Comparison of ENCODE assay signal across 15 cellular contexts in the genomic region with DNA sequence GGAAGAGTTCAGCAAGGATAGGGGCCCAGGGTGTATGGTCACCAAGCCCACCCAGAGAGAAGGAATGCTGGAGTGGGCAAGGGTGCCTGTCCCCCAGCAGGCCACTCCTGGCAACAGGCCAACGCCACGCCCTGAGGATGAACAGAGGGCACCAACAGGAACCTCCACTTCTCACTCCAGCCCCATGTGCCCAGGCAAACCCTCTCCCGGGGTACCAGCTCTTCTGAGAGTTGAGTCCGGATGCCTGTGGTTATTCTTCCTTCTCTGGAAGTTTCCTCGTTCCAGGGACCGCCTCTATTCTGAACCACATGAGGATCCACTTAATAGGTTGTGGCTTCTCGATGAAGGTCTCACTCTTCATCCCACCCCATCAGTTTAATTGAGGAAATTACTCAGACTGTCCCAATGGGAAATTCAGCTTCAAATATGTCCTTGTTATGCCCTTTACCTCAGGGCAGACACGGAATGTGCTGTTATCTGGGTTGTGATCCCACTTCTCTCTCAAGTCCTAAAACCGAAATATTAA.
DNase-seq lines count a peak whose midpoint lies in the region; ATAC-seq and TF ChIP-seq lines count a peak whose summit lies in the region.
"Had no signal": no experiment of that assay in that cellular context is flagged by ENCODE, and none has a peak within 500 bp of the region (broad histone marks: within the 10 kb centered on the region; RNA-seq: fewer than 3 reads in every experiment).

No MANE protein-coding gene starts in this region.

- 61% methylated on average over 9 of the region's 9 CpGs for WGBS in right cardiac atrium

- intact Hi-C loops in right cardiac atrium (cut with DNase I): no loop called here
- intact Hi-C loops in dorsolateral prefrontal cortex (cut with DNase I): no loop called here

- peaks cover 12% of the 10 kb centered on the region for H3K36me3 Mint-ChIP-seq in activated CD8-positive, alpha-beta memory T cell treated with anti-CD3 and anti-CD28 coated beads, Interleukin-2, amount 10 ng/mL, durations not matched to agents 7 days and 5 days
- H3K36me3 Mint-ChIP-seq in activated CD8-positive, alpha-beta T cell treated with anti-CD3 and anti-CD28 coated beads, Interleukin-2, amount 10 ng/mL, durations not matched to agents 7 days and 5 days (ENCODE audit: low read depth): peaks cover 22% of the 10 kb centered on the region
- no peaks in the 10 kb centered on the region for H3K36me3 Mint-ChIP-seq in type B pancreatic cell

- H3K27ac Mint-ChIP-seq in activated CD8-positive, alpha-beta memory T cell treated with anti-CD3 and anti-CD28 coated beads, Interleukin-2, amount 10 ng/mL, durations not matched to agents 7 days and 5 days: peak overlapping the region; percentile 94
- H3K27ac Mint-ChIP-seq in activated CD8-positive, alpha-beta T cell treated with anti-CD3 and anti-CD28 coated beads, Interleukin-2, amount 10 ng/mL, durations not matched to agents 7 days and 5 days: peak overlapping the region; percentile 97
- H3K27ac Mint-ChIP-seq in type B pancreatic cell: peak overlapping the region; percentile 8

- no peak for DNase-seq in activated CD8-positive, alpha-beta memory T cell treated with anti-CD3 and anti-CD28 coated beads, Interleukin-2, amount 10 ng/mL, durations not matched to agents 7 days and 5 days
- DNase-seq in activated CD8-positive, alpha-beta memory T cell treated with anti-CD3 and anti-CD28 coated beads, Interleukin-2, amount 50 U/mL, for 48 hours: no peak
- DNase-seq in activated CD8-positive, alpha-beta T cell treated with anti-CD3 and anti-CD28 coated beads, Interleukin-2, amount 10 ng/mL, durations not matched to agents 7 days and 5 days: no peak
- peak in 2 of 3 donors; percentile 67 to 76 for DNase-seq in right cardiac atrium
- DNase-seq in type B pancreatic cell (ENCODE audit: extremely low spot score, unreplicated experiment): no peak
- DNase-seq in mesenteric fat pad (ENCODE audit: low spot score): no peak
- no peak for DNase-seq in NCI-H524 (lab: John Stamatoyannopoulos, UW)
- no peak for DNase-seq in dorsolateral prefrontal cortex
- DNase-seq: hippocampal formation; lower lobe of right lung; NCI-H2171 treated with DMSO at 0.1 percent for 48 hours; stimulated activated CD4-positive, alpha-beta T cell treated with anti-CD3 and anti-CD28 coated beads, Interleukin-12 subunit alpha, Interleukin-12 subunit beta, amount 100 ng/mL, for 4 hours had no signal

- H3K9me3 ChIP-seq in right cardiac atrium (ENCODE audit: control insufficient read depth, low read length): no peaks in the 10 kb centered on the region
- H3K9me3 ChIP-seq: lower lobe of right lung, MG63, thyroid gland had no signal

- CTCF ChIA-PET in activated CD8-positive, alpha-beta memory T cell treated with anti-CD3 and anti-CD28 coated beads, Interleukin-2, amount 10 ng/mL, durations not matched to agents 7 days and 5 days (lab: Charles Lee): interaction anchor here (1.2 to 3.2 kb wide), 3 partner anchors 29 to 73 kb away, joined by 4 to 10 read pairs (median 8); no protein-coding TSS in a partner anchor
- CTCF ChIA-PET in activated CD8-positive, alpha-beta T cell treated with anti-CD3 and anti-CD28 coated beads, Interleukin-2, amount 10 ng/mL, durations not matched to agents 7 days and 5 days (lab: Charles Lee): interaction anchor here (0.9 to 2.0 kb wide), 3 partner anchors 9 to 72 kb away, joined by 3 to 4 read pairs (median 4); no protein-coding TSS in a partner anchor

- POLR2A ChIA-PET in activated CD8-positive, alpha-beta T cell treated with anti-CD3 and anti-CD28 coated beads, Interleukin-2, amount 10 ng/mL, durations not matched to agents 7 days and 5 days (lab: Charles Lee): interaction anchor here (1.0 to 1.4 kb wide), 2 partner anchors 11 to 72 kb away, joined by 3 read pairs; no protein-coding TSS in a partner anchor

- H3K4me3 Mint-ChIP-seq in activated CD8-positive, alpha-beta memory T cell treated with anti-CD3 and anti-CD28 coated beads, Interleukin-2, amount 10 ng/mL, durations not matched to agents 7 days and 5 days: no peak overlapping the region
- peak overlapping the region; percentile 47 for H3K4me3 Mint-ChIP-seq in activated CD8-positive, alpha-beta T cell treated with anti-CD3 and anti-CD28 coated beads, Interleukin-2, amount 10 ng/mL, durations not matched to agents 7 days and 5 days
- no peak overlapping the region for H3K4me3 Mint-ChIP-seq in type B pancreatic cell

- no peak for ATAC-seq in activated CD8-positive, alpha-beta memory T cell treated with anti-CD3 and anti-CD28 coated beads, Interleukin-2, amount 10 ng/mL, durations not matched to agents 7 days and 5 days
- no peak for ATAC-seq in activated CD8-positive, alpha-beta T cell treated with anti-CD3 and anti-CD28 coated beads, Interleukin-2, amount 10 ng/mL, durations not matched to agents 7 days and 5 days
- ATAC-seq in right cardiac atrium: peak in 1 of 2 donors; percentile 7

- H3K4me1 Mint-ChIP-seq in activated CD8-positive, alpha-beta memory T cell treated with anti-CD3 and anti-CD28 coated beads, Interleukin-2, amount 10 ng/mL, durations not matched to agents 7 days and 5 days: peaks cover 44% of the 10 kb centered on the region
- peaks cover 49% of the 10 kb centered on the region for H3K4me1 Mint-ChIP-seq in activated CD8-positive, alpha-beta T cell treated with anti-CD3 and anti-CD28 coated beads, Interleukin-2, amount 10 ng/mL, durations not matched to agents 7 days and 5 days (ENCODE audit: low read depth)
- H3K4me1 Mint-ChIP-seq in type B pancreatic cell (ENCODE audit: unreplicated experiment): peaks cover 23% of the 10 kb centered on the region

- peaks cover 2% of the 10 kb centered on the region for H3K9me3 Mint-ChIP-seq in activated CD8-positive, alpha-beta memory T cell treated with anti-CD3 and anti-CD28 coated beads, Interleukin-2, amount 10 ng/mL, durations not matched to agents 7 days and 5 days (ENCODE audit: low read depth)
- H3K9me3 Mint-ChIP-seq in activated CD8-positive, alpha-beta T cell treated with anti-CD3 and anti-CD28 coated beads, Interleukin-2, amount 10 ng/mL, durations not matched to agents 7 days and 5 days (ENCODE audit: insufficient read depth): no peaks in the 10 kb centered on the region
- no peaks in the 10 kb centered on the region for H3K9me3 Mint-ChIP-seq in type B pancreatic cell

- H3K27me3 Mint-ChIP-seq in activated CD8-positive, alpha-beta memory T cell treated with anti-CD3 and anti-CD28 coated beads, Interleukin-2, amount 10 ng/mL, durations not matched to agents 7 days and 5 days: no peaks in the 10 kb centered on the region
- H3K27me3 Mint-ChIP-seq in activated CD8-positive, alpha-beta T cell treated with anti-CD3 and anti-CD28 coated beads, Interleukin-2, amount 10 ng/mL, durations not matched to agents 7 days and 5 days (ENCODE audit: low read depth): no peaks in the 10 kb centered on the region
- no peaks in the 10 kb centered on the region for H3K27me3 Mint-ChIP-seq in type B pancreatic cell

- H3K4me1 ChIP-seq in right cardiac atrium (ENCODE audit: control insufficient read depth, insufficient read depth, low read length): peaks cover 7% of the 10 kb centered on the region

- H3K27me3 ChIP-seq in right cardiac atrium (ENCODE audit: control insufficient read depth, insufficient read depth) (no peaks in the 10 kb centered on the region), dorsolateral prefrontal cortex (no peaks in the 10 kb centered on the region)
- H3K27me3 ChIP-seq: cardiac muscle cell, MG63, thyroid gland had no signal

- H3K27ac ChIP-seq in right cardiac atrium (ENCODE audit: low read length): peak overlapping the region; percentile 22
- no peak overlapping the region for H3K27ac ChIP-seq in dorsolateral prefrontal cortex
- H3K27ac ChIP-seq: cardiac muscle cell had no signal

- H3K4me3 ChIP-seq in right cardiac atrium (ENCODE audit: low read length) (no peak overlapping the region), dorsolateral prefrontal cortex (no peak overlapping the region)
- H3K4me3 ChIP-seq: cardiac muscle cell, lower lobe of right lung, MG63, thyroid gland had no signal

- no peak for TF ChIP-seq CTCF in type B pancreatic cell (conservative IDR thresholded peaks at IDR 0.05)
- no peak for TF ChIP-seq CTCF in dorsolateral prefrontal cortex (IDR thresholded peaks at IDR 0.05 in 54 of 56, conservative IDR thresholded peaks at IDR 0.05 in 2 of 56; ENCODE audit: low read depth in 1 of 56, partially characterized antibody in 56 of 56)

Comparison
In these comparisons a context has a peak if more than half of its experiments do, and no peak if none do; other contexts are left out.
1. DNase-seq: peak in right cardiac atrium (2 of 3); none in activated CD8-positive, alpha-beta memory T cell treated with anti-CD3 and anti-CD28 coated beads, Interleukin-2, amount 10 ng/mL, durations not matched to agents 7 days and 5 days (single experiment), activated CD8-positive, alpha-beta memory T cell treated with anti-CD3 and anti-CD28 coated beads, Interleukin-2, amount 50 U/mL, for 48 hours (single experiment), activated CD8-positive, alpha-beta T cell treated with anti-CD3 and anti-CD28 coated beads, Interleukin-2, amount 10 ng/mL, durations not matched to agents 7 days and 5 days (single experiment), type B pancreatic cell (single experiment), mesenteric fat pad (single experiment), NCI-H524 (0 of 2) and dorsolateral prefrontal cortex (0 of 10).
2. H3K27ac Mint-ChIP-seq: peak in every context shown above with its lines; median percentile 97 in activated CD8-positive, alpha-beta T cell treated with anti-CD3 and anti-CD28 coated beads, Interleukin-2, amount 10 ng/mL, durations not matched to agents 7 days and 5 days; 94 in activated CD8-positive, alpha-beta memory T cell treated with anti-CD3 and anti-CD28 coated beads, Interleukin-2, amount 10 ng/mL, durations not matched to agents 7 days and 5 days; 8 in type B pancreatic cell.